Comparison of ENCODE assay signal across 1 cellular context in the genomic region with DNA sequence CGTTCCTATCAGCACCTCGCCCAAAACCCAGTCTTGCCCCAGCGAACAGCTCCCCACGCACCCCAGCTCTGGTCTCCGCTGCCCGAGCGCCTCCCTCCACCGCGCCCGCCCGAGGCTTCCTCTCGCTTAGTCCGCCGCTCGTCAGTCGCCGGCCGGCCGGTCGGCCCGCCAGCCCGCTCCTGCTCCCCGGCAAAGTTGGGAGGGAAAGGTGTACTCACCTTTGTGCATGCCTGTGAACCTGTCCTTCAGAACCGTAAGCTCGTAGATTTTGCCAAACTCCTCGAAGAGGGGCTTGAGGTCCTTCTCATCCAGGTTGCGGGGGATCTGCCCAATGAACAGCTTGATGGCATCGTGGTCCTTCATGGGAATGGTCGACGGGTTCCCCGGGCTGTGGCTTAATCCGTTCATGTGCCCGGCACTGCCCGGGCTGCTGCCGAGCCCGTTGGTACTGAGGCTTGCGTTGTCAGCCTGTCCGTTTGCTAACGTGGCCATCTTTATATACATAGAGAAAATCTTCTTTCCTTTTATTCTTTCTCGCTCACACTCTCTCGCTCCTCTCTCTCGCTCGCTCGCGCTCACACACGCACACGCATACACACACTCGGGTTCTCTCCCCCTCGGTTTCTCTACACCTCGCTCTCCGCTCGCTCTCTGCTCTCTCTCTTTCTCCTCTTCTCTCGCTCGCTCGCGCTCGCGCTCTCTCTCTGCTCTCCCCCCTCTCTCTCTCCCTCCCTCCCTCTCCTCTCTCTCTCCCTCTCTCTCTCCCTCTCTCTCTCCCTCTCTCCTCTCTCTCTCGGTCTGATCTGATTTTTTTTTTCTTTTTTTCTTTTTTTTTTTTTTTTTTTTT.
TF ChIP-seq lines count a peak whose summit lies in the region.

Gene CELF4, minus strand, starts transcription at position 661 of the 847 bp plus-strand sequence.

TF ChIP-seq in neural cell, 6 proteins besides CTCF, POLR2A, EP300 and RAD21 (continued from another document):
- TF ChIP-seq MXI1 (conservative IDR thresholded peaks at IDR 0.05; ENCODE audit: poor library complexity, severe bottlenecking) (peak; percentile 65), SMC3 (conservative IDR thresholded peaks at IDR 0.05; ENCODE audit: poor library complexity) (peak; percentile 46), TAF1 (IDR thresholded peaks at IDR 0.05; ENCODE audit: low read depth) (no peak)
